In genomic region chr1:225766967-225767413, GRCh38 we compare ENCODE assay signal across 9 cellular contexts. TPM values are rescaled to one million over a fixed set of nuclear protein-coding genes. Genes with fewer than 3 reads are reported as not detected.
A peak's percentile ranks its signal among the peaks of the same experiment; 100 is the strongest.
DNase-seq lines count a peak whose midpoint lies in the region; ATAC-seq, FAIRE-seq and TF ChIP-seq lines count a peak whose summit lies in the region.
"Had no signal": no experiment of that assay in that cellular context is flagged by ENCODE, and none has a peak within 500 bp of the region (broad histone marks: within the 10 kb centered on the region; RNA-seq: fewer than 3 reads in every experiment).

No MANE protein-coding gene starts in this region.

- POLR2A ChIA-PET in A549 (lab: Yijun Ruan, JAX): interaction anchor here (1.8 to 3.6 kb wide), 2 partner anchors 11 to 112 kb away, joined by 5 to 16 read pairs; partner anchors contain the start of gene SRP9

- no peaks in the 10 kb centered on the region for H3K36me3 Mint-ChIP-seq in mesothelial cell of epicardium

- no peaks in the 10 kb centered on the region for H3K36me3 ChIP-seq in WERI-Rb-1

- CTCF ChIA-PET in A549 (lab: Yijun Ruan, JAX): interaction anchor here (0.5 to 20.2 kb wide), 6 partner anchors 8 to 287 kb away, joined by 3 to 429 read pairs (median 4); partner anchors contain the start of gene SRP9

- H3K9me3 ChIP-seq in A549 (no peaks in the 10 kb centered on the region), WERI-Rb-1 (ENCODE audit: severe bottlenecking) (no peaks in the 10 kb centered on the region)

- H3K4me3 ChIP-seq in A549: no peak overlapping the region
- H3K4me3 ChIP-seq in choroid plexus epithelial cell (ENCODE audit: low read depth, low read length): no peak overlapping the region
- no peak overlapping the region for H3K4me3 ChIP-seq in WERI-Rb-1 (ENCODE audit: low read depth, low read length)

- 84% methylated on average over 6 of the region's 6 CpGs for WGBS in A549 (ENCODE audit: missing lambda C conversion rate)

- no peak overlapping the region for H3K4me2 ChIP-seq in A549

- H3K9me3 Mint-ChIP-seq in mesothelial cell of epicardium: no peaks in the 10 kb centered on the region

- no peaks in the 10 kb centered on the region for H3K27me3 ChIP-seq in WERI-Rb-1 (ENCODE audit: insufficient read depth, low read depth, severe bottlenecking)

- ATAC-seq in A549: no peak
- ATAC-seq in GM18511 (IDR thresholded peaks at IDR 0.05; ENCODE audit: unreplicated experiment): no peak

- peak overlapping the region; percentile 69 for H3K27ac Mint-ChIP-seq in mesothelial cell of epicardium

- TF ChIP-seq POLR2A in A549 (IDR thresholded peaks at IDR 0.05; ENCODE audit: low read length): no peak

- peak overlapping the region; percentile 52 to 75 for H3K27ac ChIP-seq in A549
- no peak overlapping the region for H3K27ac ChIP-seq in WERI-Rb-1

- no peak for TF ChIP-seq EP300 in A549 (IDR thresholded peaks at IDR 0.05)

- peaks cover 65% of the 10 kb centered on the region for H3K4me1 ChIP-seq in A549

- no peak overlapping the region for H3K4me3 Mint-ChIP-seq in mesothelial cell of epicardium

- peaks cover 63% of the 10 kb centered on the region for H3K4me1 Mint-ChIP-seq in mesothelial cell of epicardium

- TF ChIP-seq RAD21 in A549 (conservative IDR thresholded peaks at IDR 0.05 in 1 of 2, IDR thresholded peaks at IDR 0.05 in 1 of 2): no peak

- H3K27me3 Mint-ChIP-seq in mesothelial cell of epicardium (ENCODE audit: low read depth): no peaks in the 10 kb centered on the region

- no peak for TF ChIP-seq CTCF in A549 (IDR thresholded peaks at IDR 0.05)
- TF ChIP-seq CTCF in choroid plexus epithelial cell (conservative IDR thresholded peaks at IDR 0.05; ENCODE audit: low read depth, low read length): peak; percentile 5
- no peak for TF ChIP-seq CTCF in mesothelial cell of epicardium (IDR thresholded peaks at IDR 0.05; ENCODE audit: unreplicated experiment)
- TF ChIP-seq CTCF in WERI-Rb-1 (IDR thresholded peaks at IDR 0.05; ENCODE audit: low read depth, low read length): no peak

- DNase-seq in A549 (ENCODE audit: low read depth in 1 of 2, low spot score in 1 of 2) (no peak), NCI-H1092 treated with DMSO at 0.1 percent for 48 hours (lab: John Stamatoyannopoulos, UW) (peak; percentile 78), choroid plexus epithelial cell (ENCODE audit: low read depth) (peak; percentile 90), mesothelial cell of epicardium (ENCODE audit: low spot score in 2 of 2, unreplicated experiment in 2 of 2) (peak in 1 of 2 experiments; percentile 26), WERI-Rb-1 (no peak), NOMO-1 treated with DMSO at 0.1 percent for 48 hours (lab: John Stamatoyannopoulos, UW; ENCODE audit: unreplicated experiment) (no peak), DMS79 (lab: John Stamatoyannopoulos, UW) (no peak)
- DNase-seq: small intestine had no signal

- FAIRE-seq in A549 (lab: Jason Lieb, UNC): no peak
- FAIRE-seq: small intestine had no signal

TF ChIP-seq in A549, 52 proteins besides CTCF, POLR2A, EP300 and RAD21:
- peak; percentile 89 for TF ChIP-seq MAFK (IDR thresholded peaks at IDR 0.05; ENCODE audit: partially characterized antibody)
- TF ChIP-seq NFE2L2 (conservative IDR thresholded peaks at IDR 0.05; ENCODE audit: low read length): no peak

RNA-seq across cellular contexts. Expression of gene SRP9, which starts 10.6 kb away (rescaled TPM):
- polyA plus RNA-seq in A549 (2011; rRNA removed) (512 and 629 TPM in 2 replicates), A549 (2017; fragmentation: RNase III; extraction: RNeasy Plus Mini Kit Qiagen cat#74134 plus additional on column Dnase treatment) (341 to 356 TPM (median 352 TPM) in 3 replicates)
- 172 and 189 TPM in 2 replicates for polyA plus RNA-seq in A549 (2012; cell fraction: cytosol; rRNA removed)
- polyA plus RNA-seq in A549 (2012; cell fraction: nucleus; rRNA removed): 80.1 and 189 TPM in 2 replicates
- 144 and 217 TPM in 2 replicates for polyA minus RNA-seq in A549 (2011; rRNA and poly(A)+ RNA removed)
- 241 to 259 TPM (median 251 TPM) in 3 replicates for total RNA-seq in mesothelial cell of epicardium

RNA-seq across cellular contexts. Expression of gene EPHX1, which starts 42.9 kb away (rescaled TPM):
- polyA plus RNA-seq in A549 (2011; rRNA removed): 150 and 212 TPM in 2 replicates
- polyA plus RNA-seq in A549 (2012; cell fraction: cytosol; rRNA removed): 144 and 155 TPM in 2 replicates
- polyA plus RNA-seq in A549 (2012; cell fraction: nucleus; rRNA removed): 129 and 138 TPM in 2 replicates
- 195 to 279 TPM (median 252 TPM) in 3 replicates for polyA plus RNA-seq in A549 (2017; fragmentation: RNase III; extraction: RNeasy Plus Mini Kit Qiagen cat#74134 plus additional on column Dnase treatment)
- 117 and 122 TPM in 2 replicates for polyA minus RNA-seq in A549 (2011; rRNA and poly(A)+ RNA removed)
- 34.7 to 37.2 TPM (median 35.9 TPM) in 3 replicates for total RNA-seq in mesothelial cell of epicardium

Comparison
In these comparisons a context has a peak if more than half of its experiments do, and no peak if none do; other contexts are left out.
1. DNase-seq: peak in NCI-H1092 treated with DMSO at 0.1 percent for 48 hours (single experiment) and choroid plexus epithelial cell (single experiment); none in A549 (0 of 2), WERI-Rb-1 (single experiment), NOMO-1 treated with DMSO at 0.1 percent for 48 hours (single experiment) and DMS79 (single experiment).